ENCODE assay signal across 1 cellular context in genomic region chr7:138002096-138002827, GRCh38.
A peak's percentile ranks its signal among the peaks of the same experiment; 100 is the strongest.
TF ChIP-seq lines count a peak whose summit lies in the region.

No MANE protein-coding gene starts in this region.

TF ChIP-seq in K562, 482 proteins besides CTCF, POLR2A, EP300 and RAD21 (continued from another document and continues in another):
- TF ChIP-seq RB1 (IDR thresholded peaks at IDR 0.05; ENCODE audit: low read depth) (no peak; the same call in 1 of the 2 replicates), SLC30A9 (CRISPR knock-in tag; IDR thresholded peaks at IDR 0.05) (no peak), RFX1 (IDR thresholded peaks at IDR 0.05) (no peak), PBX2 (CRISPR knock-in tag; IDR thresholded peaks at IDR 0.05; ENCODE audit: low read depth) (peak; percentile 98), PBX2 (tag; conservative IDR thresholded peaks at IDR 0.05; ENCODE audit: low read depth) (peak; percentile 100), TAF15 (IDR thresholded peaks at IDR 0.05; ENCODE audit: low read depth, low read length) (no peak), THAP12 (CRISPR knock-in tag; IDR thresholded peaks at IDR 0.05) (peak; percentile 3; the same call in 1 of the 2 replicates), ZNF695 (CRISPR knock-in tag; IDR thresholded peaks at IDR 0.05) (no peak), CREBBP (IDR thresholded peaks at IDR 0.05; ENCODE audit: low read depth, low read length) (no peak), ZNF146 (CRISPR knock-in tag; IDR thresholded peaks at IDR 0.05; ENCODE audit: unreplicated experiment) (no peak), E4F1 (CRISPR knock-in tag; IDR thresholded peaks at IDR 0.05; ENCODE audit: borderline replicate concordance) (no peak), ZNF655 (CRISPR knock-in tag; IDR thresholded peaks at IDR 0.05) (no peak), PRPF4 (IDR thresholded peaks at IDR 0.05; ENCODE audit: insufficient read depth, low read depth, low read length, poor library complexity, severe bottlenecking) (no peak), NFATC3 (IDR thresholded peaks at IDR 0.05) (0 out of 2 replicates have a peak, but pooled peaks have one; percentile 41), HNRNPUL1 (IDR thresholded peaks at IDR 0.05; ENCODE audit: low read length) (no peak), NFE2 (IDR thresholded peaks at IDR 0.05; ENCODE audit: low read depth) (no peak), NR0B1 (IDR thresholded peaks at IDR 0.05; ENCODE audit: partially characterized antibody) (no peak), NFXL1 (CRISPR knock-in tag; IDR thresholded peaks at IDR 0.05) (no peak), KDM1A (IDR thresholded peaks at IDR 0.05) (no peak), MYNN (IDR thresholded peaks at IDR 0.05) (no peak), MYNN (CRISPR knock-in tag; IDR thresholded peaks at IDR 0.05) (no peak), HNRNPK (IDR thresholded peaks at IDR 0.05; ENCODE audit: low read depth, low read length, poor library complexity, severe bottlenecking) (no peak), NFIX (CRISPR knock-in tag; IDR thresholded peaks at IDR 0.05; ENCODE audit: low read depth) (no peak), SMAD1 (IDR thresholded peaks at IDR 0.05; ENCODE audit: low read depth, low read length, partially characterized antibody) (peak; percentile 5), POLR2AphosphoS5 (IDR thresholded peaks at IDR 0.05; ENCODE audit: control insufficient read depth, insufficient read depth, low read depth, low read length) (no peak), TBP (optimal IDR thresholded peaks at IDR 0.05; ENCODE audit: low read depth, low read length) (no peak), MLX (CRISPR knock-in tag; conservative IDR thresholded peaks at IDR 0.05) (no peak), FOXK2 (conservative IDR thresholded peaks at IDR 0.05 in 1 of 2, IDR thresholded peaks at IDR 0.05 in 1 of 2; ENCODE audit: low read depth in 2 of 2) (no peak; a peak in 3 of 4 replicates), TFAP4 (CRISPR knock-in tag; IDR thresholded peaks at IDR 0.05; ENCODE audit: borderline replicate concordance) (peak; percentile 95), FOXM1 (IDR thresholded peaks at IDR 0.05; ENCODE audit: low read depth) (peak; percentile 66), FOXM1 (CRISPR knock-in tag; IDR thresholded peaks at IDR 0.05; ENCODE audit: low read depth) (no peak), RNF2 (IDR thresholded peaks at IDR 0.05) (no peak), ZBTB33 (CRISPR knock-in tag; IDR thresholded peaks at IDR 0.05) (no peak), ZNF277 (CRISPR knock-in tag; IDR thresholded peaks at IDR 0.05; ENCODE audit: borderline replicate concordance) (no peak), SMAD2 (IDR thresholded peaks at IDR 0.05; ENCODE audit: low read depth, low read length) (no peak), ZNF354B (CRISPR knock-in tag; IDR thresholded peaks at IDR 0.05) (peak; percentile 13; the same call in 1 of the 2 replicates), ZFP1 (CRISPR knock-in tag; IDR thresholded peaks at IDR 0.05) (0 out of 2 replicates have a peak, but pooled peaks have one; percentile 61), SIN3A (IDR thresholded peaks at IDR 0.05; ENCODE audit: borderline replicate concordance in 2 of 2, control insufficient read depth in 1 of 2, low read depth in 2 of 2, low read length in 2 of 2) (no peak; a peak in 1 of 4 replicates), KAT7 (CRISPR knock-in tag; IDR thresholded peaks at IDR 0.05; ENCODE audit: borderline replicate concordance) (no peak), ELK1 (CRISPR knock-in tag; IDR thresholded peaks at IDR 0.05) (no peak), ATF2 (CRISPR knock-in tag; IDR thresholded peaks at IDR 0.05) (no peak), PATZ1 (CRISPR knock-in tag; IDR thresholded peaks at IDR 0.05; ENCODE audit: borderline replicate concordance) (no peak)
